Comparison of ENCODE assay signal across 8 cellular contexts in genomic region chr16:86373502-86373901, GRCh38.
"Had no signal": no experiment of that assay in that cellular context is flagged by ENCODE, and none has a peak within 500 bp of the region (broad histone marks: within the 10 kb centered on the region; RNA-seq: fewer than 3 reads in every experiment).

No MANE protein-coding gene starts in this region.

- H3K9me3 ChIP-seq: HAP-1 had no signal

- H3K36me3 ChIP-seq: HAP-1 had no signal

- FAIRE-seq: HepG2, K562 had no signal

- H3K4me3 ChIP-seq: GM23338, HAP-1, K562 had no signal

- ATAC-seq: GM23338, HCT116, HepG2, K562 had no signal

- H3K4me1 ChIP-seq: HAP-1 had no signal

- H3K4me2 ChIP-seq: GM23338 had no signal

- H2AFZ ChIP-seq: GM23338 had no signal

- DNase-seq: H7, HFFc6, KG1 had no signal
